In genomic region chrX:50613846-50614245, GRCh38 we compare ENCODE assay signal across 19 cellular contexts.
"Had no signal": no experiment of that assay in that cellular context is flagged by ENCODE, and none has a peak within 500 bp of the region (broad histone marks: within the 10 kb centered on the region; RNA-seq: fewer than 3 reads in every experiment).

No MANE protein-coding gene starts in this region.

- H3K4me1 ChIP-seq: stomach, testis had no signal

- H3K36me3 ChIP-seq: stomach, upper lobe of left lung, WERI-Rb-1 had no signal

- ATAC-seq: activated CD4-positive, alpha-beta T cell treated with anti-CD3 and anti-CD28 coated beads for 36 hours; activated CD8-positive, alpha-beta memory T cell treated with anti-CD3 and anti-CD28 coated beads, Interleukin-2, amount 10 ng/mL, durations not matched to agents 7 days and 5 days; effector memory CD8-positive, alpha-beta T cell; left ventricle myocardium superior; natural killer cell treated with Interleukin-12 subunit alpha and Interleukin-12 subunit beta and Interleukin-15 and Interleukin-18, amount 100 ng/mL, for 72 hours; SK-N-SH treated with all-trans-retinoic acid at 6 μM for 48 hours had no signal

- H3K27ac ChIP-seq: hepatocyte, skin epidermis, stomach, testis, upper lobe of left lung, WERI-Rb-1 had no signal

- H3K4me3 ChIP-seq: hepatocyte, skin epidermis, stomach, testis, upper lobe of left lung had no signal

- H3K9me3 ChIP-seq: stomach, testis, upper lobe of left lung had no signal

- H3K27me3 ChIP-seq: hepatocyte, stomach, testis, upper lobe of left lung had no signal

- DNase-seq: activated CD4-positive, alpha-beta memory T cell treated with anti-CD3 and anti-CD28 coated beads for 36 hours; activated CD4-positive, alpha-beta T cell treated with anti-CD3 and anti-CD28 coated beads for 36 hours; activated CD8-positive, alpha-beta memory T cell treated with anti-CD3 and anti-CD28 coated beads, Interleukin-2, amount 10 ng/mL, durations not matched to agents 7 days and 5 days; activated naive CD4-positive, alpha-beta T cell treated with anti-CD3 and anti-CD28 coated beads, Interleukin-2, amount 10 ng/mL, durations not matched to agents 7 days and 5 days; activated T-cell treated with anti-CD3 and anti-CD28 coated beads, Interleukin-2, amount 50 U/mL, for 1 hour; central memory CD4-positive, alpha-beta T cell; effector memory CD8-positive, alpha-beta T cell; erythroblast; left ventricle myocardium superior; nucleus accumbens; posterior cingulate gyrus; stomach; testis; upper lobe of left lung; WERI-Rb-1 had no signal
